In genomic region chr17:58577696-58578095, GRCh38 we compare ENCODE assay signal across 8 cellular contexts.
DNase-seq lines count a peak whose midpoint lies in the region; ATAC-seq lines count a peak whose summit lies in the region.

No MANE protein-coding gene starts in this region.

- DNase-seq in CD1c-positive myeloid dendritic cell (ENCODE audit: extremely low spot score) (peak; percentile 72), RPMI7951 (ENCODE audit: low read depth) (peak; percentile 63), glomerular visceral epithelial cell (ENCODE audit: extremely low spot score) (peak; percentile 30), putamen (ENCODE audit: low spot score) (peak; percentile 92)
- peak; percentile 81 for DNase-seq in activated effector memory CD4-positive, alpha-beta T cell treated with anti-CD3 and anti-CD28 coated beads, Interleukin-2, amount 50 U/mL, for 16 hours

- ATAC-seq in HG02798 (IDR thresholded peaks at IDR 0.05; ENCODE audit: poor library complexity, unreplicated experiment) (peak; percentile 59), HG02642 (IDR thresholded peaks at IDR 0.05; ENCODE audit: poor library complexity, unreplicated experiment) (no peak), GM19023 (IDR thresholded peaks at IDR 0.05; ENCODE audit: unreplicated experiment) (no peak)

Comparison
In these comparisons a context has a peak if more than half of its experiments do, and no peak if none do; other contexts are left out.
1. DNase-seq: peak in every context shown above with its lines; median percentile 92 in putamen; 81 in activated effector memory CD4-positive, alpha-beta T cell treated with anti-CD3 and anti-CD28 coated beads, Interleukin-2, amount 50 U/mL, for 16 hours; 72 in CD1c-positive myeloid dendritic cell; 63 in RPMI7951; 30 in glomerular visceral epithelial cell.